20 cellular contexts compared by ENCODE assay signal in the genomic region with DNA sequence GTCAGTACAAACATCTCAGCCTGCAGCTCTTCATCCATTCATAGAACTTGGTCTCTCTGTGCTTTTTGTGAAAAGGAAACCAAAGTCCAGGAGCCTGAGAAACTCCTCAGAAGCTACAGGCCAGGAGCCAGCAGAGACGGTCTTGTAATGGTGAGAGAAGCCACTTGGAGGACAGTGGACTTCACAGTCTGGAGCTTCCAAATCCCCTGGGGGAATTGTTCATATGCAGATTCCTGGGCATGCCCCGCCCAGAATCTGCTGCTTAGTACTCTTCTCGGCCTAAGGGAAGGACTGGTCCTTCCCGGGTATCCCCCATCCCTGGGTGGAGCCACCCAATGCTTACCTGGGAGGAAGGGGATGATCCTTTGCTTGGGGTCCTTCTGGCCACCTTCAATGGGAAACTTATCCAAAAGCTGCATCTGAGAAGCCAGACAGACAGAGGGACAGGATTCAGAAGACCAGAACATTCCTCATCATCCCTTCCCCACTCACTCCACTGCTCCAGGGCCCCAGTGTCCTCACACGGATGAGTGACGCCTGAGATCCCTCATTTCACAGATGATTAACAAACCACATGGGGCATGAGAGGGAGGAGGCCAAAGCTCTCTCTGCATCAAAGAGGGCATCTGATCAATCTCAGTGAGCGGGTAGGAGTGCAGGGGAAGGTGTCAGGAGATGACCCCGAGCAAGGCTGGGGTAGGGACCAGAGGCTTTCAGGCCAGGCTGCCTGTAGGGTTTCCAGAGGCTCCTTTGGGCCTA.
DNase-seq lines count a peak whose midpoint lies in the region; ATAC-seq and TF ChIP-seq lines count a peak whose summit lies in the region.
"Had no signal": no experiment of that assay in that cellular context is flagged by ENCODE, and none has a peak within 500 bp of the region (broad histone marks: within the 10 kb centered on the region; RNA-seq: fewer than 3 reads in every experiment).

No MANE protein-coding gene starts in this region.

- no peak overlapping the region for H2BK5ac ChIP-seq in mesendoderm (ENCODE audit: low read length)

- DNase-seq in left ventricle myocardium inferior (no peak), left ventricle myocardium superior (no peak), mesendoderm (peak; percentile 71), cerebellum (ENCODE audit: low spot score) (no peak), transverse colon (no peak), right lobe of liver (no peak)
- DNase-seq: activated CD4-positive, alpha-beta T cell treated with anti-CD3 and anti-CD28 coated beads for 4 hours; DMS153; head of caudate nucleus; NCI-H1092; NCI-H2029; NCI-H446; stimulated activated CD4-positive, alpha-beta T cell treated with anti-CD3 and anti-CD28 coated beads, Interleukin-15, amount 100 ng/mL, for 24 hours; SW 1271 had no signal

- no peak overlapping the region for H3K4me2 ChIP-seq in mesendoderm (ENCODE audit: low read length)

- intact Hi-C loops in left ventricle myocardium inferior (cut with micrococcal nuclease), result no loop called here
- intact Hi-C loops in left ventricle myocardium superior (cut with micrococcal nuclease), result no loop called here
- intact Hi-C loops in transverse colon (cut with DNase I; ENCODE audit: low total_unique reads), result no loop called here
- intact Hi-C loops in right lobe of liver (cut with DNase I), result no loop called here

- WGBS in mesendoderm (ENCODE audit: extremely low coverage, insufficient coverage, low lambda C conversion rate), result no CpG with 5 or more reads among the region's 8 CpGs
- 83% methylated on average over 8 of the region's 8 CpGs; no CpG with 5 or more reads in 1 of the 2 donors for WGBS in transverse colon (ENCODE audit: low coverage in 1 of 2), 2 donors
- WGBS in right lobe of liver (ENCODE audit: insufficient coverage, low coverage, low lambda C conversion rate, missing lambda C conversion rate), result no CpG with 5 or more reads among the region's 8 CpGs

- TF ChIP-seq CTCF in left ventricle myocardium inferior (IDR thresholded peaks at IDR 0.05; ENCODE audit: borderline replicate concordance), result no peak
- TF ChIP-seq CTCF in VCaP (conservative IDR thresholded peaks at IDR 0.05), result no peak
- no peak for TF ChIP-seq CTCF in transverse colon (IDR thresholded peaks at IDR 0.05)
- TF ChIP-seq CTCF in right lobe of liver (IDR thresholded peaks at IDR 0.05), result no peak

- H3K27ac ChIP-seq in left ventricle myocardium inferior (replicated peaks) (peak overlapping the region; percentile 48), VCaP (peak overlapping the region; percentile 45; the same call in 1 of the 2 replicates), mesendoderm (ENCODE audit: low read depth, low read length) (no peak overlapping the region), transverse colon (no peak overlapping the region), right lobe of liver (no peak overlapping the region)
- H3K27ac ChIP-seq: body of pancreas, vagina had no signal

- H3K4me3 ChIP-seq in left ventricle myocardium inferior (no peak overlapping the region), mesendoderm (ENCODE audit: low read length) (no peak overlapping the region), transverse colon (no peak overlapping the region), right lobe of liver (no peak overlapping the region)
- H3K4me3 ChIP-seq: body of pancreas, lung, vagina had no signal

- H3K27me3 ChIP-seq in left ventricle myocardium inferior (ENCODE audit: low read depth) (no peaks in the 10 kb centered on the region), mesendoderm (ENCODE audit: insufficient read depth, low read length, poor library complexity) (no peaks in the 10 kb centered on the region), transverse colon (no peaks in the 10 kb centered on the region), right lobe of liver (no peaks in the 10 kb centered on the region)
- H3K27me3 ChIP-seq: body of pancreas, vagina had no signal

- H2AK5ac ChIP-seq in mesendoderm (ENCODE audit: low read length), result no peak overlapping the region

- H3K79me2 ChIP-seq in mesendoderm (ENCODE audit: control insufficient read depth, insufficient read depth, low read length), result no peaks in the 10 kb centered on the region

- no peak overlapping the region for H3K9ac ChIP-seq in mesendoderm (ENCODE audit: low read length)

- H3K79me1 ChIP-seq in mesendoderm (ENCODE audit: low read length), result peaks cover 2% of the 10 kb centered on the region

- H3K18ac ChIP-seq in mesendoderm (ENCODE audit: low read length), result no peak overlapping the region

- no peak overlapping the region for H3K4ac ChIP-seq in mesendoderm (ENCODE audit: low read depth, low read length)

- no peak for TF ChIP-seq EP300 in transverse colon (IDR thresholded peaks at IDR 0.05; ENCODE audit: low read depth)

- peak overlapping the region; percentile 38 for H3K56ac ChIP-seq in mesendoderm (ENCODE audit: low read length)

- peaks cover 70% of the 10 kb centered on the region for H3K4me1 ChIP-seq in left ventricle myocardium inferior
- H3K4me1 ChIP-seq in mesendoderm (ENCODE audit: control insufficient read depth, low read depth, low read length), result peaks cover 19% of the 10 kb centered on the region
- H3K4me1 ChIP-seq in transverse colon, result peaks cover 0 to 18% (median 6%) of the 10 kb centered on the region in 4 donors
- H3K4me1 ChIP-seq in right lobe of liver, result peaks cover 0 to 5% (median 0%) of the 10 kb centered on the region in 4 donors

- H3K23ac ChIP-seq in mesendoderm (ENCODE audit: low read length), result no peak overlapping the region

- H3K9me3 ChIP-seq in left ventricle myocardium inferior (replicated peaks) (no peaks in the 10 kb centered on the region), transverse colon (no peaks in the 10 kb centered on the region), right lobe of liver (no peaks in the 10 kb centered on the region)
- H3K9me3 ChIP-seq: body of pancreas, vagina had no signal

- ATAC-seq in left ventricle myocardium superior (no peak), right lobe of liver (no peak), GM18520 (IDR thresholded peaks at IDR 0.05; ENCODE audit: unreplicated experiment) (no peak)
- ATAC-seq: body of pancreas, right cardiac atrium had no signal

- no peak overlapping the region for H4K5ac ChIP-seq in mesendoderm (ENCODE audit: low read length)

- TF ChIP-seq POLR2A in transverse colon (IDR thresholded peaks at IDR 0.05), result no peak
- no peak for TF ChIP-seq POLR2A in right lobe of liver (IDR thresholded peaks at IDR 0.05)

- H2BK15ac ChIP-seq in mesendoderm (replicated peaks; ENCODE audit: low read depth), result no peak overlapping the region

- no peak overlapping the region for H2BK120ac ChIP-seq in mesendoderm (ENCODE audit: low read depth, low read length)

- H3K36me3 ChIP-seq in left ventricle myocardium inferior (no peaks in the 10 kb centered on the region), mesendoderm (ENCODE audit: control insufficient read depth, insufficient read depth, low read length) (no peaks in the 10 kb centered on the region), transverse colon (no peaks in the 10 kb centered on the region), right lobe of liver (no peaks in the 10 kb centered on the region)

- no peak overlapping the region for H4K8ac ChIP-seq in mesendoderm (ENCODE audit: low read depth, low read length)

- in situ Hi-C loops in transverse colon (cut with MboI; ENCODE audit: low pct_ligation_motif_present in 1 of 4, low pct_unique_long_range_greater_than_20kb in 1 of 4, low sequenced_read_pairs in 3 of 4), result no loop called here

Comparison
In these comparisons a context has a peak if more than half of its experiments do, and no peak if none do; other contexts are left out.
1. H3K27ac ChIP-seq: peak in left ventricle myocardium inferior (single experiment) and VCaP (single experiment); none in mesendoderm (single experiment), transverse colon (0 of 4) and right lobe of liver (0 of 3).